Comparison of ENCODE assay signal across 18 cellular contexts in the genomic region with DNA sequence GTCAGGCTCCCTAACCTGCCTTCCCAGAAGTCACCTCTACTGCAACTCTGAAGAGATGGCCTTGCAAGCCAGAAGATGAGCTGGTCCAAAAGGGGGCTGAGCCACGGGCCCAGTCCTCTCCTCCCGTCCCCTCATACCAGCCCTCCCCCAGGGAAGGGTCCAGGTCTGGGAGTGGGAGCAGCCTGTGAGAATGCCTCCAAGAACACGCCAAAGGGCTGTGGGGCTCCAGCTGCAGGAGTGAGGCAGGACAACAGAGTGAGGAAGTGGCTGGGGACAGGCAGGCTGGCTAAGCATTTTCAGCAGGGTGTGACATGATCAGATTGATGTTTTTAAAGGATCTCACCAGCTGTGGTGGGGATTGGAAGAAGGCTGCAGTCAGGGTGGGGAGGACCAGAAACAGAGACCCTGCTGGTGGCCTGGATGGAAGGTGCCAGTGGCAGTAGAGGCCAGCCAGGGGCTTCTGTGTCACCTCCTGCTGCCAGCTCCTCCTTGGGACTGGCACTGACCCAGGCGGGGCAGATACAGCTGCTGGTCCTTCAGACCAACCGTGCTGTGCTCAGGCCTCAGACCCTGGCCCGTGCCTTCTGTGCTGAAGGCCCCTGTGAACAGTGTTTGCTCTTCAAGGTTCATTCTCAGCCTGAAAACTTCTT.
"Had no signal": no experiment of that assay in that cellular context is flagged by ENCODE, and none has a peak within 500 bp of the region (broad histone marks: within the 10 kb centered on the region; RNA-seq: fewer than 3 reads in every experiment).

No MANE protein-coding gene starts in this region.

- H3K27me3 Mint-ChIP-seq: activated naive CD8-positive, alpha-beta T cell treated with anti-CD3 and anti-CD28 coated beads for 36 hours; effector memory CD8-positive, alpha-beta T cell; stimulated activated memory B cell treated with anti-CD40 and anti-IgM and Interleukin-4, amounts not matched to agents 10 μg/mL and 1 μg/mL and 100 μg/mL, for 72 hours had no signal

- H3K4me3 ChIP-seq: cardiac muscle cell, esophagus squamous epithelium, heart right ventricle, lung, psoas muscle, right lobe of liver, smooth muscle cell, upper lobe of right lung had no signal

- ATAC-seq: activated CD4-positive, CD25-positive, alpha-beta regulatory T cell treated with anti-CD3 and anti-CD28 coated beads, Interleukin-2, amount 50 U/mL, for 24 hours; effector memory CD8-positive, alpha-beta T cell; psoas muscle; right lobe of liver; stimulated activated memory B cell treated with anti-CD40 and anti-IgM and Interleukin-4, amounts not matched to agents 10 μg/mL and 1 μg/mL and 100 μg/mL, for 72 hours; upper lobe of right lung had no signal

- H3K27ac ChIP-seq: cardiac muscle cell, esophagus squamous epithelium, heart right ventricle, psoas muscle, right lobe of liver, upper lobe of right lung had no signal

- H3K4me2 ChIP-seq: smooth muscle cell had no signal

- H3K27ac Mint-ChIP-seq: activated naive CD8-positive, alpha-beta T cell treated with anti-CD3 and anti-CD28 coated beads for 36 hours; activated T-helper 1 cell treated with anti-CD3 and anti-CD28 coated beads, Interleukin-12 subunit alpha, Interleukin-12 subunit beta, Interleukin-2, Interleukin-4 antibody, amounts not matched to agents 30 ng/mL and 10 ng/mL and 1 ng/mL, durations not matched to agents 14 hours and 24 hours and 36 hours; stimulated activated memory B cell treated with anti-CD40 and anti-IgM and Interleukin-4, amounts not matched to agents 10 μg/mL and 1 μg/mL and 100 μg/mL, for 72 hours had no signal

- H3K4me3 Mint-ChIP-seq: activated naive CD8-positive, alpha-beta T cell treated with anti-CD3 and anti-CD28 coated beads for 36 hours; activated T-helper 1 cell treated with anti-CD3 and anti-CD28 coated beads, Interleukin-12 subunit alpha, Interleukin-12 subunit beta, Interleukin-2, Interleukin-4 antibody, amounts not matched to agents 30 ng/mL and 10 ng/mL and 1 ng/mL, durations not matched to agents 14 hours and 24 hours and 36 hours; effector memory CD8-positive, alpha-beta T cell; neural crest cell; stimulated activated memory B cell treated with anti-CD40 and anti-IgM and Interleukin-4, amounts not matched to agents 10 μg/mL and 1 μg/mL and 100 μg/mL, for 72 hours had no signal

- DNase-seq: activated gamma-delta T cell treated with Interleukin-2 at 50 U/mL for 16 hours; activated naive CD8-positive, alpha-beta T cell treated with anti-CD3 and anti-CD28 coated beads for 36 hours; amniotic stem cell; effector memory CD8-positive, alpha-beta T cell; esophagus squamous epithelium; midbrain; psoas muscle; right lobe of liver; stimulated activated CD4-positive, alpha-beta T cell treated with anti-CD3 and anti-CD28 coated beads, Interleukin-4, amount 100 ng/mL, for 4 hours; upper lobe of right lung had no signal

- H3K9me3 ChIP-seq: psoas muscle had no signal

- H3K4me1 ChIP-seq: esophagus squamous epithelium, right lobe of liver, upper lobe of right lung had no signal

- H3K36me3 ChIP-seq: cardiac muscle cell, esophagus squamous epithelium, right lobe of liver, upper lobe of right lung had no signal

- H3K27me3 ChIP-seq: cardiac muscle cell, esophagus squamous epithelium, heart right ventricle, right lobe of liver, upper lobe of right lung had no signal
